In the genomic region with DNA sequence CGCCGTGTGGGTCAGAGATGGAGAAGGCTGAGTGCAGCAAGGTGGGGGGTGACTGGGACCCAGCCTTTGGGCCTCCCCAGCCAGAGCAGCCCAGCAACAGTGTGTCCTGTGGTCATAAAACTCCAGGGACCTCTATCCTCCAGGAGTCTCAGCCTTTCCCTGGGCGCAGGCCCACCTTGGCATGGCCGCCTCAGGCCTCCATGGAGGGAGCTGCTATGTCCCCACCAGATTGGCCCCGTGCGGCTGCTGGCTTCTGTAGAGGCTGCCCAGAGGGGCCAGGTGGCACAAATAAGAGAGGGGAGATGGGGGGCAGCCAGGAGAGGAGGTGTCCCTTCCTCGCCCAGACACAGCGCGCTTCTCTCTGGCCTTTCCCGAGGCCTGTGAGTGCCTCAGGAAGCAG, we compare ENCODE assay signal across 1 cellular context.
A peak's percentile ranks its signal among the peaks of the same experiment; 100 is the strongest.
TF ChIP-seq lines count a peak whose summit lies in the region.

No MANE protein-coding gene starts in this region.

TF ChIP-seq in K562, 482 proteins besides CTCF, POLR2A, EP300 and RAD21:
- peak; percentile 40; the same call in 1 of the 2 replicates for TF ChIP-seq RBFOX2 (IDR thresholded peaks at IDR 0.05; ENCODE audit: low read depth, low read length)
- no peak for TF ChIP-seq ZFPM2 (CRISPR knock-in tag; IDR thresholded peaks at IDR 0.05)
- TF ChIP-seq POLR2G (IDR thresholded peaks at IDR 0.05; ENCODE audit: low read depth, low read length) = peak; percentile 59
- peak; percentile 63 for TF ChIP-seq RBM22 (IDR thresholded peaks at IDR 0.05; ENCODE audit: low read depth, low read length, poor library complexity, severe bottlenecking)
TF ChIP-seq in K562: peak in this region for 3.
